In the genomic region with DNA sequence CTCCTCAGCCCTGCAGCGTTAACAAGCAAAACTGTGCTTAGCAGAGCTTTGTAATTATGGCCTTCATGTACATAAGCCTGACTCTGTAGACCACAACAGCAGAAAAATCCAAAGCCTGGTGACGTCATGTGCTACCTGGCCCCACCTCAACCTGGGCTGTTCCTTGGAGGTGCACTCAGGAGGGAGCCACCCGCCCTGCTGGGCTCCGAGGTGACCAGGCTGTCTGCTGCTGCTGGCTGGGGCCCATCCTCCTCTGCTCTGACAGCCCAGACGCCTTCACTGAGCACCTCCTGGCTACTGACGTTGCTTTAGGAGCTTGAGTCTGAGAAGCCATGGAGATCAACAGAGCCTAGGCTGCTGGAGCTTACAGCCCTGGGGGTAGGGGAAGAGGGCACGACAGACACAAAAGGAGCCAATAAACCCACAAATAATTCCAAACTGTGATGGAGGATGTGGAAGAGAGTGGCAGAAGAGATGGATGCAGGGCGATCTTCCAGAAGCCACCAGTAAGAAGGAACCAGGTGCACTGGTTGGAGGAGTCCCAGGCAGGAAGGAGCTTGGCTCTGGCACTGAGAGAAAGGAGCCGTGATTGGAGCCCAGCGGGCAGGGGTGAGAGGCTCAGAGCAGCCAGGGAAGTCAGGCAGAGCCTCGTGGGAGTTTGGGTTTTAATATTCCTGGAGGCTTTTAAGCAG, we compare ENCODE assay signal across 19 cellular contexts. TPM values are rescaled to one million over a fixed set of nuclear protein-coding genes. Genes with fewer than 3 reads are reported as not detected.
A peak's percentile ranks its signal among the peaks of the same experiment; 100 is the strongest.
DNase-seq lines count a peak whose midpoint lies in the region; ATAC-seq, FAIRE-seq and TF ChIP-seq lines count a peak whose summit lies in the region.
"Had no signal": no experiment of that assay in that cellular context is flagged by ENCODE, and none has a peak within 500 bp of the region (broad histone marks: within the 10 kb centered on the region; RNA-seq: fewer than 3 reads in every experiment).

No MANE protein-coding gene starts in this region.

- no peak overlapping the region for H2AFZ ChIP-seq in HepG2 (ENCODE audit: low read length)

- H3K27ac Mint-ChIP-seq in central memory CD8-positive, alpha-beta T cell (ENCODE audit: low read depth), result no peak overlapping the region
- H3K27ac Mint-ChIP-seq in memory B cell, result no peak overlapping the region
- H3K27ac Mint-ChIP-seq: stimulated activated naive CD8-positive, alpha-beta T cell treated with anti-CD3 and anti-CD28 coated beads, Interleukin-15, Interleukin-2, amounts not matched to agents 100 ng/mL and 50 ng/mL, for 24 hours had no signal

- intact Hi-C loops in HepG2 (cut with micrococcal nuclease; ENCODE audit: unreplicated experiment), result no loop called here
- intact Hi-C loops in right lobe of liver (cut with DNase I), result loop anchor here (5.0 to 10.0 kb wide), 3 partner anchors 107 to 170 kb away; no protein-coding TSS in a partner anchor
- intact Hi-C loops in gastrocnemius medialis (cut with DNase I; ENCODE audit: low total_unique reads), result no loop called here

- H3K27ac ChIP-seq in HepG2 (ENCODE audit: extremely low read length, insufficient read depth, low read length) (no peak overlapping the region), right lobe of liver (no peak overlapping the region), gastrocnemius medialis (no peak overlapping the region)
- H3K27ac ChIP-seq: epithelial cell of prostate had no signal

- no peak for DNase-seq in HepG2 (ENCODE audit: low spot score)
- no peak for DNase-seq in right lobe of liver
- no peak for DNase-seq in central memory CD8-positive, alpha-beta T cell (ENCODE audit: low spot score in 2 of 2)
- no peak for DNase-seq in memory B cell (ENCODE audit: low spot score in 2 of 2)
- DNase-seq in DMS153 (lab: John Stamatoyannopoulos, UW), result no peak
- no peak for DNase-seq in NCI-H69 (lab: John Stamatoyannopoulos, UW)
- no peak for DNase-seq in gastrocnemius medialis
- no peak for DNase-seq in activated CD4-positive, alpha-beta T cell treated with anti-CD3 and anti-CD28 coated beads, Interleukin-2, amount 50 U/mL, for 4 hours
- DNase-seq: activated CD4-positive, CD25-positive, alpha-beta regulatory T cell; COR-L47; NCI-H345 had no signal

- CTCF ChIA-PET in HepG2 (lab: Yijun Ruan, JAX; ENCODE audit: low intra/inter-chr PET ratio, low total read pairs), result no interaction called here

- H3K36me3 Mint-ChIP-seq in central memory CD8-positive, alpha-beta T cell (ENCODE audit: insufficient read depth), result no peaks in the 10 kb centered on the region
- H3K36me3 Mint-ChIP-seq in memory B cell, result no peaks in the 10 kb centered on the region

- H3K27me3 ChIP-seq in HepG2 (ENCODE audit: control insufficient read depth in 1 of 2, insufficient read depth in 2 of 2, low read length in 2 of 2) (peaks cover 1 to 44% of the 10 kb centered on the region in 2 experiments; a peak in 3 of 5 replicates), right lobe of liver (no peaks in the 10 kb centered on the region), gastrocnemius medialis (peaks cover 4 to 9% (median 8%) of the 10 kb centered on the region in 3 donors)

- H4K20me1 ChIP-seq in HepG2 (ENCODE audit: insufficient read depth, low read length), result no peaks in the 10 kb centered on the region

- no peak overlapping the region for H3K9ac ChIP-seq in HepG2 (ENCODE audit: insufficient read depth, low read depth, low read length)

- no peaks in the 10 kb centered on the region for H3K4me1 ChIP-seq in HepG2 (ENCODE audit: insufficient read depth, low read length)
- peaks cover 0 to 8% (median 0%) of the 10 kb centered on the region in 4 donors for H3K4me1 ChIP-seq in right lobe of liver
- H3K4me1 ChIP-seq in gastrocnemius medialis, result peaks cover 6 to 7% of the 10 kb centered on the region in 2 donors

- H3K27me3 Mint-ChIP-seq in central memory CD8-positive, alpha-beta T cell, result peaks cover 60% of the 10 kb centered on the region
- H3K27me3 Mint-ChIP-seq in memory B cell, result peaks cover 23% of the 10 kb centered on the region

- H3K4me1 Mint-ChIP-seq in central memory CD8-positive, alpha-beta T cell, result no peaks in the 10 kb centered on the region
- H3K4me1 Mint-ChIP-seq in memory B cell, result peaks cover 4% of the 10 kb centered on the region

- in situ Hi-C loops in HepG2 (cut with HindIII; ENCODE audit: extremely low pct_ligation_motif_present, low pct_unique_long_range_greater_than_20kb) (loop anchor here (5.0 kb wide), 1 partner anchor 162 kb away; no protein-coding TSS in a partner anchor), gastrocnemius medialis (cut with MboI; ENCODE audit: low sequenced_read_pairs in 4 of 4) (loop anchor here in 2 of 4 donors (10.0 kb wide), 1 partner anchor 110 kb away; no protein-coding TSS in a partner anchor)

- H3K4me3 ChIP-seq in HepG2 (replicated peaks in 1 of 3; ENCODE audit: insufficient read depth in 1 of 3, low read depth in 2 of 3, low read length in 3 of 3), result no peak overlapping the region
- no peak overlapping the region for H3K4me3 ChIP-seq in right lobe of liver
- H3K4me3 ChIP-seq in gastrocnemius medialis, result no peak overlapping the region

- POLR2A ChIA-PET in HepG2 (lab: Yijun Ruan, JAX), result no interaction called here

- H3K79me2 ChIP-seq in HepG2 (ENCODE audit: insufficient read depth, low read length), result no peaks in the 10 kb centered on the region

- TF ChIP-seq POLR2A in HepG2 (IDR thresholded peaks at IDR 0.05; ENCODE audit: insufficient read depth in 1 of 2, low read depth in 2 of 2, low read length in 2 of 2), result no peak
- no peak for TF ChIP-seq POLR2A in right lobe of liver (IDR thresholded peaks at IDR 0.05)
- TF ChIP-seq POLR2A in gastrocnemius medialis (IDR thresholded peaks at IDR 0.05), result no peak

- peak overlapping the region; percentile 50 for H3K4me3 Mint-ChIP-seq in central memory CD8-positive, alpha-beta T cell
- H3K4me3 Mint-ChIP-seq in memory B cell, result peak overlapping the region; percentile 18
- H3K4me3 Mint-ChIP-seq: stimulated activated naive CD8-positive, alpha-beta T cell treated with anti-CD3 and anti-CD28 coated beads, Interleukin-15, Interleukin-2, amounts not matched to agents 100 ng/mL and 50 ng/mL, for 24 hours had no signal

- no peak overlapping the region for H3K4me2 ChIP-seq in HepG2 (ENCODE audit: low read depth, low read length)

- BruUV-seq in HepG2 (replicated peaks; lab: Mats Ljungman, UMichigan), result no TSS peak

- TF ChIP-seq RAD21 in HepG2 (CRISPR knock-in tag; IDR thresholded peaks at IDR 0.05), result no peak

- H3K36me3 ChIP-seq in HepG2 (replicated peaks in 1 of 2; ENCODE audit: control insufficient read depth in 1 of 2, insufficient read depth in 2 of 2, low read length in 2 of 2) (no peaks in the 10 kb centered on the region), right lobe of liver (no peaks in the 10 kb centered on the region), gastrocnemius medialis (no peaks in the 10 kb centered on the region)

- 6% methylated on average over 10 of the region's 11 CpGs for WGBS in HepG2 (ENCODE audit: low lambda C conversion rate)
- 72% methylated on average over 5 of the region's 11 CpGs for WGBS in right lobe of liver (ENCODE audit: insufficient coverage, low coverage, low lambda C conversion rate, missing lambda C conversion rate)

- TF ChIP-seq EP300 in HepG2 (IDR thresholded peaks at IDR 0.05; ENCODE audit: low read depth in 2 of 2, low read length in 2 of 2), result no peak
- TF ChIP-seq EP300 in HepG2 (CRISPR knock-in tag; IDR thresholded peaks at IDR 0.05; ENCODE audit: borderline replicate concordance), result no peak

- ATAC-seq in HepG2 (no peak), right lobe of liver (no peak), memory B cell (ENCODE audit: low read depth) (no peak), gastrocnemius medialis (no peak)
- no peak for ATAC-seq in central memory CD8-positive, alpha-beta T cell (replicated peaks; ENCODE audit: extremely low read depth, poor library complexity, severe bottlenecking)
- ATAC-seq: left ventricle myocardium superior had no signal

- no peak for FAIRE-seq in HepG2 (lab: Jason Lieb, UNC)
- FAIRE-seq: colon, frontal cortex had no signal

- TF ChIP-seq CTCF in HepG2 (CRISPR knock-in tag; IDR thresholded peaks at IDR 0.05) (no peak), right lobe of liver (IDR thresholded peaks at IDR 0.05) (no peak), gastrocnemius medialis (IDR thresholded peaks at IDR 0.05 in 4 of 5, conservative IDR thresholded peaks at IDR 0.05 in 1 of 5) (no peak)

- H3K9me3 ChIP-seq in HepG2 (ENCODE audit: low read length) (no peaks in the 10 kb centered on the region), right lobe of liver (no peaks in the 10 kb centered on the region), gastrocnemius medialis (no peaks in the 10 kb centered on the region)

- H3K9me3 Mint-ChIP-seq in central memory CD8-positive, alpha-beta T cell, result no peaks in the 10 kb centered on the region
- H3K9me3 Mint-ChIP-seq in memory B cell, result no peaks in the 10 kb centered on the region
- H3K9me3 Mint-ChIP-seq: stimulated activated naive CD8-positive, alpha-beta T cell treated with anti-CD3 and anti-CD28 coated beads, Interleukin-15, Interleukin-2, amounts not matched to agents 100 ng/mL and 50 ng/mL, for 24 hours had no signal

RNA-seq across cellular contexts. Expression of gene PTPRE, which starts 1.8 kb away (rescaled TPM):
- 0.02 TPM in 1 of 2 replicates, not detected in the other for total RNA-seq in HepG2 (2016; rRNA removed; fragmentation: Illumina TruSeq; extraction: Trizol)
- not detected in 2 replicates for total RNA-seq in HepG2 (2016; cell fraction: cytosol; rRNA removed; fragmentation: Illumina TruSeq; extraction: Trizol; ENCODE audit: low read depth)
- total RNA-seq in HepG2 (2016; cell fraction: insoluble cytoplasmic fraction; rRNA removed; fragmentation: Illumina TruSeq; extraction: Trizol), result not detected in 2 replicates
- total RNA-seq in HepG2 (2016; cell fraction: membrane; rRNA removed; fragmentation: Illumina TruSeq; extraction: Trizol), result not detected in 2 replicates
- total RNA-seq in HepG2 (2016; cell fraction: nucleus; rRNA removed; fragmentation: Illumina TruSeq; extraction: Trizol), result 0.09 TPM in 1 of 2 replicates, not detected in the other
- polyA plus RNA-seq in HepG2 (2011; rRNA removed), result 0.01 and 0.04 TPM in 2 replicates
- polyA plus RNA-seq in HepG2 (2011; cell fraction: cytosol; rRNA removed), result not detected in 2 replicates
- polyA plus RNA-seq in HepG2 (2011; cell fraction: nucleus; rRNA removed), result 0.19 TPM in 1 of 2 replicates, not detected in the other
- not detected in 2 replicates for polyA plus RNA-seq in HepG2 (2012)
- not detected in 2 replicates for polyA plus RNA-seq in HepG2 (2016; cell fraction: cytosol; fragmentation: Illumina TruSeq; extraction: Trizol; ENCODE audit: low read depth)
- not detected in 2 replicates for polyA plus RNA-seq in HepG2 (2016; cell fraction: insoluble cytoplasmic fraction; fragmentation: Illumina TruSeq; extraction: Trizol; ENCODE audit: low read depth)
- not detected in 2 replicates for polyA plus RNA-seq in HepG2 (2016; cell fraction: membrane; fragmentation: Illumina TruSeq; extraction: Trizol; ENCODE audit: low read depth)
- not detected in 2 replicates for polyA plus RNA-seq in HepG2 (2016; cell fraction: nucleus; fragmentation: Illumina TruSeq; extraction: Trizol; ENCODE audit: insufficient read depth, low read depth)
- 0.04 and 4.6 TPM in 2 replicates for polyA minus RNA-seq in HepG2 (2011; rRNA and poly(A)+ RNA removed; ENCODE audit: low replicate concordance)
- polyA minus RNA-seq in HepG2 (2011; cell fraction: cytosol; rRNA and poly(A)+ RNA removed), result not detected in 2 replicates
- not detected in 2 replicates for polyA minus RNA-seq in HepG2 (2011; cell fraction: nucleus; rRNA and poly(A)+ RNA removed)
- total RNA-seq in right lobe of liver, result 1 to 10 TPM; 2.3 to 9.2 (median 2.7) TPM
- total RNA-seq in gastrocnemius medialis, result 1 to 10 TPM in 3 of 4 donors, under 1 TPM in 1; 0.97 to 2.2 (median 1.6) TPM

RNA-seq across cellular contexts. Expression of gene CLRN3, which starts 12.3 kb away (rescaled TPM):
- not detected in 2 replicates for total RNA-seq in HepG2 (2016; rRNA removed; fragmentation: Illumina TruSeq; extraction: Trizol)
- not detected in 2 replicates for total RNA-seq in HepG2 (2016; cell fraction: cytosol; rRNA removed; fragmentation: Illumina TruSeq; extraction: Trizol; ENCODE audit: low read depth)
- total RNA-seq in HepG2 (2016; cell fraction: insoluble cytoplasmic fraction; rRNA removed; fragmentation: Illumina TruSeq; extraction: Trizol), result not detected in 2 replicates
- total RNA-seq in HepG2 (2016; cell fraction: membrane; rRNA removed; fragmentation: Illumina TruSeq; extraction: Trizol), result not detected in 2 replicates
- not detected in 2 replicates for total RNA-seq in HepG2 (2016; cell fraction: nucleus; rRNA removed; fragmentation: Illumina TruSeq; extraction: Trizol)
- polyA plus RNA-seq in HepG2 (2011; rRNA removed), result not detected in 2 replicates
- polyA plus RNA-seq in HepG2 (2011; cell fraction: cytosol; rRNA removed), result not detected in 2 replicates
- not detected in 2 replicates for polyA plus RNA-seq in HepG2 (2011; cell fraction: nucleus; rRNA removed)
- not detected in 2 replicates for polyA plus RNA-seq in HepG2 (2012)
- polyA plus RNA-seq in HepG2 (2016; cell fraction: cytosol; fragmentation: Illumina TruSeq; extraction: Trizol; ENCODE audit: low read depth), result not detected in 2 replicates
- polyA plus RNA-seq in HepG2 (2016; cell fraction: insoluble cytoplasmic fraction; fragmentation: Illumina TruSeq; extraction: Trizol; ENCODE audit: low read depth), result not detected in 2 replicates
- not detected in 2 replicates for polyA plus RNA-seq in HepG2 (2016; cell fraction: membrane; fragmentation: Illumina TruSeq; extraction: Trizol; ENCODE audit: low read depth)
- polyA plus RNA-seq in HepG2 (2016; cell fraction: nucleus; fragmentation: Illumina TruSeq; extraction: Trizol; ENCODE audit: insufficient read depth, low read depth), result not detected in 2 replicates
- polyA minus RNA-seq in HepG2 (2011; rRNA and poly(A)+ RNA removed; ENCODE audit: low replicate concordance), result not detected in 2 replicates
- polyA minus RNA-seq in HepG2 (2011; cell fraction: cytosol; rRNA and poly(A)+ RNA removed), result not detected in 2 replicates
- polyA minus RNA-seq in HepG2 (2011; cell fraction: nucleus; rRNA and poly(A)+ RNA removed), result not detected in 2 replicates
- total RNA-seq in right lobe of liver, result 10 to 100 TPM in 5 of 6 experiments, 1 to 10 TPM in 1; 9.6 to 28.5 (median 18.1) TPM
- under 1 TPM in 1 of 4 donors, not detected in 3; 0.27 TPM for total RNA-seq in gastrocnemius medialis
- total RNA-seq: frontal cortex; left ventricle myocardium superior; M059J; T-helper 1 cell treated with Interleukin-12 subunit alpha and Interleukin-12 subunit beta and Interleukin-4 antibody, amounts not matched to agents 30 ng/mL and 1 ng/mL, for 36 hours had no signal
- polyA plus RNA-seq: urinary bladder had no signal

Comparison
In these comparisons a context has a peak if more than half of its experiments do, and no peak if none do; other contexts are left out.
1. RNA of gene CLRN3, which starts 12.3 kb away (total RNA-seq): 9.6 to 28.5 TPM in right lobe of liver; not detected in HepG2 and 0.27 TPM in gastrocnemius medialis; every median in the first group is over 4 times any median in the second.
2. intact Hi-C loops: an anchor here in right lobe of liver (5.0 to 10.0 kb wide); none called in HepG2 and gastrocnemius medialis.